19 cellular contexts compared by ENCODE assay signal in genomic region chr14:69558774-69559173, GRCh38. TPM values are rescaled to one million over a fixed set of nuclear protein-coding genes. Genes with fewer than 3 reads are reported as not detected.
DNase-seq lines count a peak whose midpoint lies in the region; ATAC-seq and TF ChIP-seq lines count a peak whose summit lies in the region.
"Had no signal": no experiment of that assay in that cellular context is flagged by ENCODE, and none has a peak within 500 bp of the region (broad histone marks: within the 10 kb centered on the region; RNA-seq: fewer than 3 reads in every experiment).

No MANE protein-coding gene starts in this region.

- H2BK5ac ChIP-seq in neuronal stem cell (ENCODE audit: low read length) = no peak overlapping the region

- no peak overlapping the region for H3K27ac ChIP-seq in neuronal stem cell (replicated peaks; ENCODE audit: low read length)
- H3K27ac ChIP-seq: 22Rv1, A549, C4-2B had no signal

- no peaks in the 10 kb centered on the region for H3K79me1 ChIP-seq in neuronal stem cell (ENCODE audit: low read depth, low read length)

- H3K4me3 Mint-ChIP-seq in activated CD8-positive, alpha-beta T cell treated with anti-CD3 and anti-CD28 coated beads for 36 hours = no peak overlapping the region
- H3K4me3 Mint-ChIP-seq in activated CD8-positive, alpha-beta T cell treated with anti-CD3 and anti-CD28 coated beads, Interleukin-2, amount 10 ng/mL, durations not matched to agents 7 days and 5 days = no peak overlapping the region
- peak overlapping the region in 1 of 5 experiments; percentile 73 for H3K4me3 Mint-ChIP-seq in brain
- H3K4me3 Mint-ChIP-seq in nephron = no peak overlapping the region
- H3K4me3 Mint-ChIP-seq: CD4-positive, alpha-beta T cell; H9 had no signal

- H4K91ac ChIP-seq in neuronal stem cell (ENCODE audit: low read depth, low read length, poor library complexity) = no peak overlapping the region

- peak overlapping the region; percentile 54 for H2AFZ ChIP-seq in neuronal stem cell (ENCODE audit: low read length)

- H3K9ac ChIP-seq in neuronal stem cell (ENCODE audit: low read depth, low read length, poor library complexity) = no peak overlapping the region

- no peak overlapping the region for H3K4me3 ChIP-seq in neuronal stem cell (ENCODE audit: low read length in 2 of 2)
- H3K4me3 ChIP-seq: A549 had no signal

- DNase-seq in activated CD8-positive, alpha-beta T cell treated with anti-CD3 and anti-CD28 coated beads for 36 hours = no peak
- DNase-seq in activated CD8-positive, alpha-beta T cell treated with anti-CD3 and anti-CD28 coated beads, Interleukin-2, amount 10 ng/mL, durations not matched to agents 7 days and 5 days = no peak
- no peak for DNase-seq in neuronal stem cell (ENCODE audit: low spot score)
- DNase-seq in activated CD4-positive, CD25-positive, alpha-beta regulatory T cell treated with anti-CD3 and anti-CD28 coated beads, Interleukin-2, amount 50 U/mL, for 72 hours = no peak
- no peak for DNase-seq in activated CD4-positive, alpha-beta T cell treated with anti-CD3 and anti-CD28 coated beads for 4 hours
- DNase-seq in activated CD4-positive, alpha-beta T cell treated with anti-CD3 and anti-CD28 coated beads for 48 hours = no peak
- DNase-seq: AML-193; Caco-2; CD4-positive, alpha-beta T cell; GDM1; H9 had no signal

- no peak overlapping the region for H2BK12ac ChIP-seq in neuronal stem cell (ENCODE audit: low read length)

- no peaks in the 10 kb centered on the region for H3K9me3 Mint-ChIP-seq in activated CD8-positive, alpha-beta T cell treated with anti-CD3 and anti-CD28 coated beads for 36 hours
- no peaks in the 10 kb centered on the region for H3K9me3 Mint-ChIP-seq in activated CD8-positive, alpha-beta T cell treated with anti-CD3 and anti-CD28 coated beads, Interleukin-2, amount 10 ng/mL, durations not matched to agents 7 days and 5 days (ENCODE audit: insufficient read depth)
- H3K9me3 Mint-ChIP-seq in brain (peaks cover 0 to 3% (median 0%) of the 10 kb centered on the region in 5 experiments), nephron (no peaks in the 10 kb centered on the region)
- H3K9me3 Mint-ChIP-seq: CD4-positive, alpha-beta T cell; H9 had no signal

- peaks cover 12% of the 10 kb centered on the region for H3K27me3 Mint-ChIP-seq in activated CD8-positive, alpha-beta T cell treated with anti-CD3 and anti-CD28 coated beads for 36 hours
- peaks cover 37% of the 10 kb centered on the region for H3K27me3 Mint-ChIP-seq in activated CD8-positive, alpha-beta T cell treated with anti-CD3 and anti-CD28 coated beads, Interleukin-2, amount 10 ng/mL, durations not matched to agents 7 days and 5 days (ENCODE audit: low read depth)
- H3K27me3 Mint-ChIP-seq in brain (no peaks in the 10 kb centered on the region), nephron (ENCODE audit: low read depth) (peaks cover 25% of the 10 kb centered on the region)

- no peak overlapping the region for H3K4me2 ChIP-seq in neuronal stem cell (ENCODE audit: insufficient read depth, low read length, poor library complexity, severe bottlenecking)
- H3K4me2 ChIP-seq: A549 had no signal

- H3K4ac ChIP-seq in neuronal stem cell (ENCODE audit: low read length) = no peak overlapping the region

- peak; percentile 35 for TF ChIP-seq CTCF in activated CD8-positive, alpha-beta T cell treated with anti-CD3 and anti-CD28 coated beads for 36 hours (IDR thresholded peaks at IDR 0.05)
- no peak for TF ChIP-seq CTCF in brain (conservative IDR thresholded peaks at IDR 0.05)
- no peak for TF ChIP-seq CTCF in nephron (IDR thresholded peaks at IDR 0.05; ENCODE audit: unreplicated experiment in 3 of 3)

- intact Hi-C loops in activated CD8-positive, alpha-beta T cell treated with anti-CD3 and anti-CD28 coated beads for 36 hours (cut with micrococcal nuclease) = no loop called here

- no peak overlapping the region for H2BK15ac ChIP-seq in neuronal stem cell (ENCODE audit: low read length)

- no peaks in the 10 kb centered on the region for H3K9me3 ChIP-seq in neuronal stem cell (replicated peaks in 1 of 2; ENCODE audit: control insufficient read depth in 2 of 2, insufficient read depth in 1 of 2, low read depth in 1 of 2, low read length in 2 of 2)
- H3K9me3 ChIP-seq: A549, Caco-2 had no signal

- H3K23ac ChIP-seq in neuronal stem cell (ENCODE audit: low read depth, low read length, poor library complexity) = no peak overlapping the region

- H2AK5ac ChIP-seq in neuronal stem cell (ENCODE audit: low read depth, low read length) = no peak overlapping the region

- no CpG with 5 or more reads among the region's 4 CpGs for WGBS in neuronal stem cell (ENCODE audit: extremely low coverage in 2 of 2, insufficient read length in 2 of 2, insufficient replicate concordance in 1 of 2), 2 donors

- no peaks in the 10 kb centered on the region for H3K36me3 ChIP-seq in neuronal stem cell (replicated peaks in 1 of 2; ENCODE audit: control insufficient read depth in 2 of 2, insufficient read depth in 2 of 2, low read length in 2 of 2)

- H2BK120ac ChIP-seq in neuronal stem cell (ENCODE audit: low read depth, low read length) = no peak overlapping the region

- no peaks in the 10 kb centered on the region for H3K4me1 Mint-ChIP-seq in activated CD8-positive, alpha-beta T cell treated with anti-CD3 and anti-CD28 coated beads for 36 hours (ENCODE audit: low read depth)
- no peaks in the 10 kb centered on the region for H3K4me1 Mint-ChIP-seq in activated CD8-positive, alpha-beta T cell treated with anti-CD3 and anti-CD28 coated beads, Interleukin-2, amount 10 ng/mL, durations not matched to agents 7 days and 5 days (ENCODE audit: low read depth)
- H3K4me1 Mint-ChIP-seq in brain (peaks cover 73% of the 10 kb centered on the region), nephron (peaks cover 11% of the 10 kb centered on the region)

- no peaks in the 10 kb centered on the region for H3K27me3 ChIP-seq in neuronal stem cell (ENCODE audit: control insufficient read depth in 3 of 3, insufficient read depth in 3 of 3, low read depth in 1 of 3, low read length in 3 of 3)

- H3K18ac ChIP-seq in neuronal stem cell (ENCODE audit: low read length) = no peak overlapping the region

- POLR2A ChIA-PET in activated CD8-positive, alpha-beta T cell treated with anti-CD3 and anti-CD28 coated beads for 36 hours (lab: Charles Lee) = no interaction called here
- POLR2A ChIA-PET in activated CD8-positive, alpha-beta T cell treated with anti-CD3 and anti-CD28 coated beads, Interleukin-2, amount 10 ng/mL, durations not matched to agents 7 days and 5 days (lab: Charles Lee) = no interaction called here

- no peak overlapping the region for H3K27ac Mint-ChIP-seq in activated CD8-positive, alpha-beta T cell treated with anti-CD3 and anti-CD28 coated beads for 36 hours
- no peak overlapping the region for H3K27ac Mint-ChIP-seq in activated CD8-positive, alpha-beta T cell treated with anti-CD3 and anti-CD28 coated beads, Interleukin-2, amount 10 ng/mL, durations not matched to agents 7 days and 5 days
- peak overlapping the region; percentile 93 to 99 (median 95) for H3K27ac Mint-ChIP-seq in brain
- peak overlapping the region in 2 of 3 experiments; percentile 9 to 80 for H3K27ac Mint-ChIP-seq in nephron
- H3K27ac Mint-ChIP-seq: CD4-positive, alpha-beta T cell had no signal

- no peaks in the 10 kb centered on the region for H3K36me3 Mint-ChIP-seq in activated CD8-positive, alpha-beta T cell treated with anti-CD3 and anti-CD28 coated beads for 36 hours (ENCODE audit: low read depth)
- no peaks in the 10 kb centered on the region for H3K36me3 Mint-ChIP-seq in activated CD8-positive, alpha-beta T cell treated with anti-CD3 and anti-CD28 coated beads, Interleukin-2, amount 10 ng/mL, durations not matched to agents 7 days and 5 days (ENCODE audit: low read depth)
- H3K36me3 Mint-ChIP-seq in brain (no peaks in the 10 kb centered on the region), nephron (ENCODE audit: low read depth) (no peaks in the 10 kb centered on the region)

- CTCF ChIA-PET in activated CD8-positive, alpha-beta T cell treated with anti-CD3 and anti-CD28 coated beads for 36 hours (lab: Charles Lee) = interaction anchor here (1.9 to 3.4 kb wide), 2 partner anchors 11 to 15 kb away, joined by 7 to 21 read pairs; partner anchors contain the start of gene CCDC177
- CTCF ChIA-PET in activated CD8-positive, alpha-beta T cell treated with anti-CD3 and anti-CD28 coated beads, Interleukin-2, amount 10 ng/mL, durations not matched to agents 7 days and 5 days (lab: Charles Lee) = interaction anchor here (3.0 kb wide), 1 partner anchor 11 kb away, joined by 10 read pairs; no protein-coding TSS in a partner anchor

- H4K8ac ChIP-seq in neuronal stem cell (ENCODE audit: low read depth, low read length) = no peak overlapping the region

- no peak for ATAC-seq in activated CD8-positive, alpha-beta T cell treated with anti-CD3 and anti-CD28 coated beads for 36 hours
- ATAC-seq in activated CD8-positive, alpha-beta T cell treated with anti-CD3 and anti-CD28 coated beads, Interleukin-2, amount 10 ng/mL, durations not matched to agents 7 days and 5 days = no peak
- ATAC-seq: A549 had no signal

- H3K4me1 ChIP-seq in neuronal stem cell (ENCODE audit: control insufficient read depth in 2 of 2, insufficient read depth in 1 of 2, low read depth in 1 of 2, low read length in 2 of 2) = peaks cover 16 to 27% of the 10 kb centered on the region in 2 donors
- H3K4me1 ChIP-seq: A549, Caco-2 had no signal

- H3K14ac ChIP-seq in neuronal stem cell (ENCODE audit: low read length) = no peak overlapping the region

RNA-seq across cellular contexts. Expression of gene CCDC177, which starts 15.9 kb away (rescaled TPM):
- not detected for total RNA-seq in activated CD8-positive, alpha-beta T cell treated with anti-CD3 and anti-CD28 coated beads for 36 hours
- not detected for total RNA-seq in activated CD8-positive, alpha-beta T cell treated with anti-CD3 and anti-CD28 coated beads, Interleukin-2, amount 10 ng/mL, durations not matched to agents 7 days and 5 days
- polyA plus RNA-seq in brain (ENCODE audit: insufficient read depth, low read depth, low replicate concordance) = 1.5 TPM
- polyA plus RNA-seq in neuronal stem cell (2013, experiment 1 of 2) = 7.6 TPM
- polyA plus RNA-seq in neuronal stem cell (2013, experiment 2 of 2) = 7.7 TPM
- total RNA-seq: CD4-positive, alpha-beta T cell; Daoy; HepG2 had no signal
- polyA plus RNA-seq: A549, BJ, HepG2 had no signal

RNA-seq across cellular contexts. Expression of gene SUSD6, which starts 52.6 kb away (rescaled TPM):
- 10 to 100 TPM; 35.7 to 36.2 TPM for total RNA-seq in activated CD8-positive, alpha-beta T cell treated with anti-CD3 and anti-CD28 coated beads for 36 hours
- total RNA-seq in activated CD8-positive, alpha-beta T cell treated with anti-CD3 and anti-CD28 coated beads, Interleukin-2, amount 10 ng/mL, durations not matched to agents 7 days and 5 days = 10 to 100 TPM; 40.0 to 43.1 TPM
- 35.4 TPM for polyA plus RNA-seq in brain (ENCODE audit: insufficient read depth, low read depth, low replicate concordance)
- 5.6 TPM for polyA plus RNA-seq in neuronal stem cell (2013, experiment 1 of 2)
- polyA plus RNA-seq in neuronal stem cell (2013, experiment 2 of 2) = 5.6 TPM

Comparison
In these comparisons a context has a peak if more than half of its experiments do, and no peak if none do; other contexts are left out.
1. H3K27ac Mint-ChIP-seq: peak in brain (5 of 5) and nephron (2 of 3); none in activated CD8-positive, alpha-beta T cell treated with anti-CD3 and anti-CD28 coated beads for 36 hours (single experiment) and activated CD8-positive, alpha-beta T cell treated with anti-CD3 and anti-CD28 coated beads, Interleukin-2, amount 10 ng/mL, durations not matched to agents 7 days and 5 days (single experiment).